8 cellular contexts compared by ENCODE assay signal in the genomic region with DNA sequence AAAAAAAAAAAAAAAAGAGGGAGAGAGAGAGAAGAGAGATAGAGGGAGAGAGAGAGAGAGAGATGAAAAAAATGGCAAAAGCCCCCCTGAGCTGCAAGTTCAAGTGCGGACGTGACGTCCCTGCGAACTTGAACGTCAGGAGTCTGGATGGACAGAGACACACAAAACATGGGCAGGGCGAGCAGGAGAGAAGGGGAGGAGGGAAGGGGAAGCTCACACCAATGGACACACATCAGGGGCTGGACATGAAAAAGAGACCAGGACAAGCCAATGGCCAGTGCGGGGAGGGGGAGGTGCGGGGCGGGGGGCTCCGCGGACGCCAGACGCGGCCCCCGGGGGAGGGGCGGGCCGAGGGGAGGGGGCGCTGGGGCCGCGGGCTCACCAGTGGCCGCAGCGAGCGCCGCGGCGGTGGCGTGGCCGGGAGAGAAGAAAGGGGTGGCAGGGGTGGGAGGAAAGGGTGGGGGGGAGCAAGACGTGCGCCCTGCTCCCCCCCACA. TPM values are rescaled to one million over a fixed set of nuclear protein-coding genes. Genes with fewer than 3 reads are reported as not detected.
DNase-seq lines count a peak whose midpoint lies in the region; ATAC-seq and TF ChIP-seq lines count a peak whose summit lies in the region.

Gene BCL11A (minus strand): TSS at position 159 of the 496 bp plus-strand sequence. CDS start 384 bp downstream, outside the sequence.

- CTCF ChIA-PET in HEK293T (lab: Yijun Ruan, JAX) = interaction anchor here (1.2 kb wide), 1 partner anchor 28 kb away, joined by 3 read pairs; no protein-coding TSS in a partner anchor

- no peaks in the 10 kb centered on the region for H3K36me3 ChIP-seq in prostate gland

- no peaks in the 10 kb centered on the region for H3K36me3 Mint-ChIP-seq in activated naive CD8-positive, alpha-beta T cell treated with anti-CD3 and anti-CD28 coated beads, Interleukin-2, amount 10 ng/mL, durations not matched to agents 7 days and 5 days

- intact Hi-C loops in left cardiac atrium (cut with DNase I) (loop anchor here in 1 of 2 donors (10.0 kb wide), 1 partner anchor 219 kb away; no protein-coding TSS in a partner anchor), prostate gland (cut with DNase I) (no loop called here)

- peak within 1 kb of the TSS; percentile 53 to 61 for H3K4me3 ChIP-seq in prostate gland

- peak within 1 kb of the TSS; percentile 90 for H3K4me3 Mint-ChIP-seq in activated naive CD8-positive, alpha-beta T cell treated with anti-CD3 and anti-CD28 coated beads, Interleukin-2, amount 10 ng/mL, durations not matched to agents 7 days and 5 days

- H3K4me1 Mint-ChIP-seq in activated naive CD8-positive, alpha-beta T cell treated with anti-CD3 and anti-CD28 coated beads, Interleukin-2, amount 10 ng/mL, durations not matched to agents 7 days and 5 days = peaks cover 31% of the 10 kb centered on the region

- peak within 1 kb of the TSS; percentile 76 to 82 for H3K27ac ChIP-seq in prostate gland

- H3K27ac Mint-ChIP-seq in activated naive CD8-positive, alpha-beta T cell treated with anti-CD3 and anti-CD28 coated beads, Interleukin-2, amount 10 ng/mL, durations not matched to agents 7 days and 5 days = no peak within 1 kb of the TSS

- no peaks in the 10 kb centered on the region for H3K4me1 ChIP-seq in prostate gland (replicated peaks)

- H3K9me3 Mint-ChIP-seq in activated naive CD8-positive, alpha-beta T cell treated with anti-CD3 and anti-CD28 coated beads, Interleukin-2, amount 10 ng/mL, durations not matched to agents 7 days and 5 days = no peaks in the 10 kb centered on the region

- TF ChIP-seq POLR2A in prostate gland (IDR thresholded peaks at IDR 0.05) = peak; percentile 82

- H3K27me3 Mint-ChIP-seq in activated naive CD8-positive, alpha-beta T cell treated with anti-CD3 and anti-CD28 coated beads, Interleukin-2, amount 10 ng/mL, durations not matched to agents 7 days and 5 days = peaks cover 78% of the 10 kb centered on the region

- no peak for TF ChIP-seq CTCF in prostate gland (IDR thresholded peaks at IDR 0.05)
- TF ChIP-seq CTCF in omental fat pad (IDR thresholded peaks at IDR 0.05) = no peak

- DNase-seq in DMS 273 treated with DMSO at 0.1 percent for 48 hours (lab: John Stamatoyannopoulos, UW) (peak; percentile 79), HEK293T (ENCODE audit: extremely low spot score) (peak; percentile 25), NCI-H510A treated with DMSO at 0.1 percent for 48 hours (lab: John Stamatoyannopoulos, UW) (peak; percentile 71), left cardiac atrium (peak; percentile 50), prostate gland (ENCODE audit: low spot score) (peak; percentile 87), omental fat pad (ENCODE audit: low spot score) (no peak)
- DNase-seq in activated naive CD8-positive, alpha-beta T cell treated with anti-CD3 and anti-CD28 coated beads, Interleukin-2, amount 10 ng/mL, durations not matched to agents 7 days and 5 days = no peak
- no peak for DNase-seq in activated naive CD4-positive, alpha-beta T cell treated with Interleukin-2 at 50 U/mL for 16 hours

- ATAC-seq in activated naive CD8-positive, alpha-beta T cell treated with anti-CD3 and anti-CD28 coated beads, Interleukin-2, amount 10 ng/mL, durations not matched to agents 7 days and 5 days (ENCODE audit: low read depth) = no peak
- peak; percentile 46 to 62 for ATAC-seq in left cardiac atrium
- no peak for ATAC-seq in omental fat pad (ENCODE audit: low FRiP score)

- peaks cover 4% of the 10 kb centered on the region for H3K27me3 ChIP-seq in prostate gland (replicated peaks; ENCODE audit: insufficient read depth)

- H3K9me3 ChIP-seq in prostate gland = no peaks in the 10 kb centered on the region

- WGBS in prostate gland = 2% methylated on average over 30 of the region's 30 CpGs

- POLR2A ChIA-PET in HEK293T (lab: Yijun Ruan, JAX) = interaction anchor here (0.7 to 1.6 kb wide), 8 partner anchors 8 to 113 kb away, joined by 3 to 5 read pairs (median 3); no protein-coding TSS in a partner anchor
- POLR2A ChIA-PET in activated naive CD8-positive, alpha-beta T cell treated with anti-CD3 and anti-CD28 coated beads, Interleukin-2, amount 10 ng/mL, durations not matched to agents 7 days and 5 days (lab: Charles Lee) = no interaction called here

TF ChIP-seq in HEK293T, 16 proteins besides CTCF, POLR2A, EP300 and RAD21:
- TF ChIP-seq SP1 (IDR thresholded peaks at IDR 0.05) (no peak), CTBP1 (IDR thresholded peaks at IDR 0.05; ENCODE audit: borderline replicate concordance) (peak; percentile 80), TARDBP (IDR thresholded peaks at IDR 0.05) (0 out of 2 replicates have a peak, but pooled peaks have one; percentile 37), FOXM1 (IDR thresholded peaks at IDR 0.05; ENCODE audit: borderline replicate concordance) (no peak), HDGF (IDR thresholded peaks at IDR 0.05; ENCODE audit: borderline replicate concordance) (no peak), PKNOX1 (IDR thresholded peaks at IDR 0.05) (peak; percentile 74), ZNF384 (IDR thresholded peaks at IDR 0.05) (peak; percentile 99), LEF1 (IDR thresholded peaks at IDR 0.05; ENCODE audit: borderline replicate concordance) (no peak)

RNA-seq across cellular contexts. Expression of gene BCL11A, which starts in this region (rescaled TPM):
- total RNA-seq in activated naive CD8-positive, alpha-beta T cell treated with anti-CD3 and anti-CD28 coated beads, Interleukin-2, amount 10 ng/mL, durations not matched to agents 7 days and 5 days = under 1 TPM; 0.40 to 0.64 TPM
- total RNA-seq in left cardiac atrium = 1 to 10 TPM; 4.5 to 4.7 TPM
- total RNA-seq in prostate gland = 10 to 100 TPM; 14.6 to 22.2 TPM
- total RNA-seq in omental fat pad = 1 to 10 TPM in 2 of 4 donors, under 1 TPM in 2; 0.28 to 5.0 (median 1.1) TPM

Comparison
In these comparisons a context has a peak if more than half of its experiments do, and no peak if none do; other contexts are left out.
1. DNase-seq: peak in DMS 273 treated with DMSO at 0.1 percent for 48 hours (single experiment), HEK293T (single experiment), NCI-H510A treated with DMSO at 0.1 percent for 48 hours (single experiment), left cardiac atrium (single experiment) and prostate gland (single experiment); none in activated naive CD8-positive, alpha-beta T cell treated with anti-CD3 and anti-CD28 coated beads, Interleukin-2, amount 10 ng/mL, durations not matched to agents 7 days and 5 days (single experiment), omental fat pad (single experiment) and activated naive CD4-positive, alpha-beta T cell treated with Interleukin-2 at 50 U/mL for 16 hours (single experiment).
2. ATAC-seq: peak in left cardiac atrium (2 of 2); none in activated naive CD8-positive, alpha-beta T cell treated with anti-CD3 and anti-CD28 coated beads, Interleukin-2, amount 10 ng/mL, durations not matched to agents 7 days and 5 days (single experiment) and omental fat pad (single experiment).